8 cellular contexts compared by ENCODE assay signal in the genomic region with DNA sequence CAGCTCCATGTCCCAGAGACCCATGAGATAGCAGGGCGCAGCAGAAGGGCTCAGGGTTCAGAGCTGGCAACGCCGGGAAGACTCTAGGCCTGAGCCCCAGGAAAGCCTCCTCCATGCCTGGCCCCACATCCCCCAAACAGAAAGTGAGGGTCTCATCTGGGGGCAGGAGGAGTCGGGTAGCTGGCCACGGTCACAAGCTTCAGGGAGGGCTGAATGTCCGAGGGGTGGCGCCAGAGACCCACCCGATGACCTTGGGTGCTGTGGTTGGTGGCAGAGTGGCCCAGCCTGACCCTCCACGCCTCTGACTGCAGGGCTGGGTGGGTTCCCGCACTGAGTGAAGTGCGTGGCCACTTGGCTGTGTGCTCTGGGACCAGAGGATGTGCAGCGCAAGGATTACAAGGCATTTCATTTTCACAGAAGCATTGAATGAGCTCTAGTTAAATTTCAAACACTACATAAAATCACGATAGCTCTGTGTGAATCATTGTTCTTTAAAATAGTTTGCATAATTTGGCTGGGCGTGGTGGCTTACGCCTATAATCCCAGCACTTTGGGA. TPM values are rescaled to one million over a fixed set of nuclear protein-coding genes. Genes with fewer than 3 reads are reported as not detected.
A peak's percentile ranks its signal among the peaks of the same experiment; 100 is the strongest.
DNase-seq lines count a peak whose midpoint lies in the region; ATAC-seq and TF ChIP-seq lines count a peak whose summit lies in the region.

No MANE protein-coding gene starts in this region.

- H3K4me3 ChIP-seq in PC-3 (ENCODE audit: low read length) (no peak overlapping the region), endodermal cell (ENCODE audit: low read length) (no peak overlapping the region), mucosa of rectum (ENCODE audit: low read length in 2 of 2) (no peak overlapping the region)

- H3K27me3 ChIP-seq in PC-3 (ENCODE audit: low read length) (no peaks in the 10 kb centered on the region), endodermal cell (ENCODE audit: control insufficient read depth, insufficient read depth, low read length, poor library complexity, severe bottlenecking) (no peaks in the 10 kb centered on the region), mucosa of rectum (ENCODE audit: control insufficient read depth in 2 of 2, insufficient read depth in 2 of 2, low read length in 2 of 2) (no peaks in the 10 kb centered on the region)

- 65 to 70% methylated on average over 10 to 15 of the region's 15 CpGs for WGBS in endodermal cell (ENCODE audit: insufficient coverage in 1 of 2, insufficient read length in 1 of 2), 2 experiments

- CTCF ChIA-PET in PC-3 (lab: Charles Lee) = interaction anchor here (0.5 to 1.5 kb wide), 6 partner anchors 17 to 243 kb away, joined by 3 to 17 read pairs (median 4); a partner anchor contains a TSS

- H3K4me3 Mint-ChIP-seq in activated naive CD4-positive, alpha-beta T cell treated with anti-CD3 and anti-CD28 coated beads, Interleukin-2, amount 50 U/mL, for 24 hours = peak overlapping the region; percentile 52
- peak overlapping the region; percentile 73 for H3K4me3 Mint-ChIP-seq in endodermal cell

- ATAC-seq in activated naive CD4-positive, alpha-beta T cell treated with anti-CD3 and anti-CD28 coated beads, Interleukin-2, amount 50 U/mL, for 72 hours = no peak
- ATAC-seq in PC-3 (no peak), HG02840 (IDR thresholded peaks at IDR 0.05; ENCODE audit: low FRiP score, unreplicated experiment) (no peak)

- no peaks in the 10 kb centered on the region for H3K27me3 Mint-ChIP-seq in activated naive CD4-positive, alpha-beta T cell treated with anti-CD3 and anti-CD28 coated beads, Interleukin-2, amount 50 U/mL, for 24 hours
- no peaks in the 10 kb centered on the region for H3K27me3 Mint-ChIP-seq in endodermal cell (ENCODE audit: insufficient read depth)

- H3K27ac ChIP-seq in PC-3 (ENCODE audit: low read length) = no peak overlapping the region
- H3K27ac ChIP-seq in endodermal cell (ENCODE audit: low read depth, low read length) = no peak overlapping the region
- peak overlapping the region; percentile 77 to 95 for H3K27ac ChIP-seq in mucosa of rectum (ENCODE audit: low read depth in 2 of 2, low read length in 2 of 2)

- H3K9me3 Mint-ChIP-seq in activated naive CD4-positive, alpha-beta T cell treated with anti-CD3 and anti-CD28 coated beads, Interleukin-2, amount 50 U/mL, for 24 hours = no peaks in the 10 kb centered on the region
- no peaks in the 10 kb centered on the region for H3K9me3 Mint-ChIP-seq in activated naive CD4-positive, alpha-beta T cell treated with anti-CD3 and anti-CD28 coated beads, Interleukin-2, amount 50 U/mL, for 72 hours
- no peaks in the 10 kb centered on the region for H3K9me3 Mint-ChIP-seq in endodermal cell

- H4K20me1 ChIP-seq in PC-3 (ENCODE audit: low read length) = no peaks in the 10 kb centered on the region

- no peaks in the 10 kb centered on the region for H3K9me3 ChIP-seq in PC-3 (ENCODE audit: low read length)
- H3K9me3 ChIP-seq in endodermal cell (ENCODE audit: control insufficient read depth, low read length) = no peaks in the 10 kb centered on the region
- no peaks in the 10 kb centered on the region for H3K9me3 ChIP-seq in mucosa of rectum (ENCODE audit: control insufficient read depth in 2 of 2, low read length in 2 of 2)

- BruUV-seq in PC-3 (replicated peaks; lab: Mats Ljungman, UMichigan) = no TSS peak

- no peaks in the 10 kb centered on the region for H3K9me2 ChIP-seq in PC-3 (replicated peaks; ENCODE audit: low read length)

- peak; percentile 44 for TF ChIP-seq CTCF in PC-3 (conservative IDR thresholded peaks at IDR 0.05; ENCODE audit: low read depth, low read length)
- TF ChIP-seq CTCF in endodermal cell (conservative IDR thresholded peaks at IDR 0.05) = peak; percentile 79

- H3K36me3 Mint-ChIP-seq in activated naive CD4-positive, alpha-beta T cell treated with anti-CD3 and anti-CD28 coated beads, Interleukin-2, amount 50 U/mL, for 24 hours = no peaks in the 10 kb centered on the region
- H3K36me3 Mint-ChIP-seq in activated naive CD4-positive, alpha-beta T cell treated with anti-CD3 and anti-CD28 coated beads, Interleukin-2, amount 50 U/mL, for 72 hours = no peaks in the 10 kb centered on the region
- H3K36me3 Mint-ChIP-seq in endodermal cell (ENCODE audit: low read depth) = no peaks in the 10 kb centered on the region

- no peak overlapping the region for H3K9ac ChIP-seq in PC-3 (ENCODE audit: low read length)
- H3K9ac ChIP-seq in endodermal cell (ENCODE audit: extremely low read depth, low read length, poor library complexity, severe bottlenecking) = no peak overlapping the region
- peak overlapping the region in 1 of 2 donors; percentile 34 for H3K9ac ChIP-seq in mucosa of rectum (ENCODE audit: low read depth in 1 of 2, low read length in 2 of 2)

- intact Hi-C loops in PC-3 (cut with micrococcal nuclease) = loop anchor here (1.0 kb wide), 1 partner anchor 87 kb away; no protein-coding TSS in a partner anchor

- H3K79me2 ChIP-seq in PC-3 (ENCODE audit: low read length) = peaks cover 11% of the 10 kb centered on the region

- peaks cover 4% of the 10 kb centered on the region for H3K4me1 Mint-ChIP-seq in activated naive CD4-positive, alpha-beta T cell treated with anti-CD3 and anti-CD28 coated beads, Interleukin-2, amount 50 U/mL, for 24 hours
- H3K4me1 Mint-ChIP-seq in endodermal cell = peaks cover 8% of the 10 kb centered on the region

- DNase-seq in activated naive CD4-positive, alpha-beta T cell treated with anti-CD3 and anti-CD28 coated beads, Interleukin-2, amount 50 U/mL, for 72 hours (ENCODE audit: low spot score in 2 of 2) = no peak
- DNase-seq in PC-3 = peak; percentile 36
- peak; percentile 89 for DNase-seq in endodermal cell
- no peak for DNase-seq in dedifferentiated amniotic fluid mesenchymal stem cell (ENCODE audit: extremely low spot score)
- DNase-seq in COR-L47 (lab: John Stamatoyannopoulos, UW) = no peak

- H3K36me3 ChIP-seq in PC-3 (ENCODE audit: low read depth, low read length) (no peaks in the 10 kb centered on the region), endodermal cell (ENCODE audit: control insufficient read depth, insufficient read depth, low read length) (peaks cover under 1% of the 10 kb centered on the region), mucosa of rectum (ENCODE audit: control insufficient read depth in 2 of 2, insufficient read depth in 2 of 2, low read length in 2 of 2) (no peaks in the 10 kb centered on the region)

- POLR2A ChIA-PET in PC-3 (lab: Charles Lee; ENCODE audit: unreplicated experiment) = interaction anchor here (1.0 kb wide), 1 partner anchor 87 kb away, joined by 3 read pairs; no protein-coding TSS in a partner anchor

- H3K4me1 ChIP-seq in PC-3 (ENCODE audit: insufficient read depth, low read length) (peaks cover 16% of the 10 kb centered on the region), endodermal cell (ENCODE audit: control insufficient read depth, insufficient read depth, low read length) (peaks cover 3% of the 10 kb centered on the region), mucosa of rectum (ENCODE audit: control insufficient read depth in 2 of 2, insufficient read depth in 2 of 2, low read length in 2 of 2) (peaks cover 23 to 31% of the 10 kb centered on the region in 2 donors)

- no peak overlapping the region for H3K4me2 ChIP-seq in PC-3 (ENCODE audit: low read length)

- H3K27ac Mint-ChIP-seq in activated naive CD4-positive, alpha-beta T cell treated with anti-CD3 and anti-CD28 coated beads, Interleukin-2, amount 50 U/mL, for 24 hours = no peak overlapping the region
- H3K27ac Mint-ChIP-seq in activated naive CD4-positive, alpha-beta T cell treated with anti-CD3 and anti-CD28 coated beads, Interleukin-2, amount 50 U/mL, for 72 hours = no peak overlapping the region
- H3K27ac Mint-ChIP-seq in endodermal cell = no peak overlapping the region

- no peaks in the 10 kb centered on the region for H3F3A ChIP-seq in PC-3 (ENCODE audit: low read length, unreplicated experiment)

- H2AFZ ChIP-seq in PC-3 (ENCODE audit: low read length) = no peak overlapping the region

RNA-seq across cellular contexts. Expression of a gene that starts 3.0 kb away (rescaled TPM):
- 1 to 10 TPM; 1.5 to 2.5 TPM for total RNA-seq in activated naive CD4-positive, alpha-beta T cell treated with anti-CD3 and anti-CD28 coated beads, Interleukin-2, amount 50 U/mL, for 72 hours
- total RNA-seq in PC-3 (2014; rRNA removed) (0.77 TPM in 1 of 2 replicates, not detected in the other), endodermal cell (1 to 10 TPM; 1.2 to 1.6 TPM)
- polyA plus RNA-seq in endodermal cell (2013, experiment 1 of 2) = not detected
- not detected for polyA plus RNA-seq in endodermal cell (2013, experiment 2 of 2)

RNA-seq across cellular contexts. Expression of a gene that starts 3.5 kb away (rescaled TPM):
- total RNA-seq in activated naive CD4-positive, alpha-beta T cell treated with anti-CD3 and anti-CD28 coated beads, Interleukin-2, amount 50 U/mL, for 72 hours = 100 to 1,000 TPM in 1 of 2 donors, 10 to 100 TPM in 1; 66.9 to 107 TPM
- total RNA-seq in PC-3 (2014; rRNA removed) (138 and 159 TPM in 2 replicates), endodermal cell (10 to 100 TPM; 64.2 to 76.5 TPM)
- 50.4 TPM for polyA plus RNA-seq in endodermal cell (2013, experiment 1 of 2)
- 46.9 TPM for polyA plus RNA-seq in endodermal cell (2013, experiment 2 of 2)

RNA-seq across cellular contexts. Expression of a gene that starts 4.0 kb away (rescaled TPM):
- total RNA-seq in activated naive CD4-positive, alpha-beta T cell treated with anti-CD3 and anti-CD28 coated beads, Interleukin-2, amount 50 U/mL, for 72 hours = 1 to 10 TPM in 1 of 2 donors, under 1 TPM in 1; 0.64 to 2.0 TPM
- total RNA-seq in PC-3 (2014; rRNA removed) = 0.55 TPM in 1 of 2 replicates, not detected in the other
- total RNA-seq in endodermal cell = 1 to 10 TPM; 2.1 to 4.4 TPM
- 0.85 TPM for polyA plus RNA-seq in endodermal cell (2013, experiment 1 of 2)
- 0.41 TPM for polyA plus RNA-seq in endodermal cell (2013, experiment 2 of 2)

RNA-seq across cellular contexts. Expression of a gene that starts 29.3 kb away (rescaled TPM):
- not detected for total RNA-seq in activated naive CD4-positive, alpha-beta T cell treated with anti-CD3 and anti-CD28 coated beads, Interleukin-2, amount 50 U/mL, for 72 hours
- total RNA-seq in PC-3 (2014; rRNA removed) = not detected in 2 replicates
- 10 to 100 TPM; 13.8 to 22.1 TPM for total RNA-seq in endodermal cell
- polyA plus RNA-seq in endodermal cell (2013, experiment 1 of 2) = 2.4 TPM
- 2.3 TPM for polyA plus RNA-seq in endodermal cell (2013, experiment 2 of 2)

RNA-seq across cellular contexts. Expression of a gene that starts 34.8 kb away (rescaled TPM):
- total RNA-seq in activated naive CD4-positive, alpha-beta T cell treated with anti-CD3 and anti-CD28 coated beads, Interleukin-2, amount 50 U/mL, for 72 hours = not detected
- total RNA-seq in PC-3 (2014; rRNA removed) = not detected in 2 replicates
- 1 to 10 TPM; 1.4 to 2.2 TPM for total RNA-seq in endodermal cell
- 0.39 TPM for polyA plus RNA-seq in endodermal cell (2013, experiment 1 of 2)
- polyA plus RNA-seq in endodermal cell (2013, experiment 2 of 2) = 0.29 TPM

Comparison
In these comparisons a context has a peak if more than half of its experiments do, and no peak if none do; other contexts are left out.
1. DNase-seq: peak in PC-3 (single experiment) and endodermal cell (single experiment); none in activated naive CD4-positive, alpha-beta T cell treated with anti-CD3 and anti-CD28 coated beads, Interleukin-2, amount 50 U/mL, for 72 hours (0 of 2), dedifferentiated amniotic fluid mesenchymal stem cell (single experiment) and COR-L47 (single experiment).
2. H3K27ac ChIP-seq: peak in mucosa of rectum (2 of 2); none in PC-3 (single experiment) and endodermal cell (single experiment).